ENCODE assay signal across 8 cellular contexts in genomic region chr14:49598479-49599301, GRCh38. TPM values are rescaled to one million over a fixed set of nuclear protein-coding genes. Genes with fewer than 3 reads are reported as not detected.
DNase-seq lines count a peak whose midpoint lies in the region; ATAC-seq lines count a peak whose summit lies in the region.

LRR1 (plus strand) TSS chr14:49598940; CDS start chr14:49599021, 81 bp downstream.

- H3K9me3 ChIP-seq in esophagus (ENCODE audit: control insufficient read depth in 2 of 2, insufficient read depth in 1 of 2, low read depth in 1 of 2, low read length in 1 of 2) (no peaks in the 10 kb centered on the region), muscle layer of duodenum (ENCODE audit: control insufficient read depth in 1 of 2, low read length in 2 of 2) (no peaks in the 10 kb centered on the region)

- H3K36me3 Mint-ChIP-seq in IgD-negative memory B cell = no peaks in the 10 kb centered on the region
- no peaks in the 10 kb centered on the region for H3K36me3 Mint-ChIP-seq in activated T-cell treated with anti-CD3 and anti-CD28 coated beads, Interleukin-2, amount 50 U/mL, for 4 hours (ENCODE audit: insufficient read depth)

- no peaks in the 10 kb centered on the region for H3K4me1 ChIP-seq in esophagus (ENCODE audit: control insufficient read depth in 2 of 2, insufficient read depth in 2 of 2, low read length in 1 of 2)
- H3K4me1 ChIP-seq in muscle layer of duodenum (ENCODE audit: control insufficient read depth in 1 of 2, insufficient read depth in 2 of 2, low read length in 2 of 2) = peaks cover 0 to 5% of the 10 kb centered on the region in 2 donors

- H3K27me3 Mint-ChIP-seq in IgD-negative memory B cell = no peaks in the 10 kb centered on the region
- H3K27me3 Mint-ChIP-seq in activated T-cell treated with anti-CD3 and anti-CD28 coated beads, Interleukin-2, amount 50 U/mL, for 4 hours (ENCODE audit: low read depth) = no peaks in the 10 kb centered on the region

- ATAC-seq in GM21529 (IDR thresholded peaks at IDR 0.05; ENCODE audit: unreplicated experiment) = peak; percentile 48
- peak; percentile 84 to 85 for ATAC-seq in activated T-cell treated with anti-CD3 and anti-CD28 coated beads, Interleukin-2, amount 50 U/mL, for 4 hours

- peak within 1 kb of the TSS; percentile 96 to 99 (median 96) for H3K4me3 Mint-ChIP-seq in IgD-negative memory B cell
- peak within 1 kb of the TSS; percentile 98 for H3K4me3 Mint-ChIP-seq in activated T-cell treated with anti-CD3 and anti-CD28 coated beads, Interleukin-2, amount 50 U/mL, for 4 hours

- DNase-seq in DMS114 treated with DMSO at 0.1 percent for 48 hours (lab: John Stamatoyannopoulos, UW; ENCODE audit: unreplicated experiment) = peak; percentile 49
- peak; percentile 89 for DNase-seq in OCI-M2 (lab: John Stamatoyannopoulos, UW; ENCODE audit: unreplicated experiment)
- DNase-seq in activated T-cell treated with anti-CD3 and anti-CD28 coated beads, Interleukin-2, amount 50 U/mL, for 4 hours = peak; percentile 73
- peak; percentile 74 for DNase-seq in stimulated activated CD8-positive, alpha-beta memory T cell treated with anti-CD3 and anti-CD28 coated beads, Interleukin-7, amount 100 ng/mL, for 24 hours (ENCODE audit: low read depth)

- H3K4me3 ChIP-seq in esophagus (ENCODE audit: low read depth in 1 of 2, low read length in 2 of 2) = peak within 1 kb of the TSS; percentile 71 to 91
- H3K4me3 ChIP-seq in muscle layer of duodenum (ENCODE audit: low read depth in 1 of 2, low read length in 2 of 2) = peak within 1 kb of the TSS; percentile 80 to 81

- H3K27me3 ChIP-seq in esophagus (ENCODE audit: control insufficient read depth in 1 of 2, insufficient read depth in 2 of 2, low read length in 2 of 2) = no peaks in the 10 kb centered on the region
- no peaks in the 10 kb centered on the region for H3K27me3 ChIP-seq in muscle layer of duodenum (ENCODE audit: low read depth, low read length)

- H3K4me1 Mint-ChIP-seq in IgD-negative memory B cell = peaks cover 28 to 50% (median 34%) of the 10 kb centered on the region in 3 donors
- peaks cover 22% of the 10 kb centered on the region for H3K4me1 Mint-ChIP-seq in activated T-cell treated with anti-CD3 and anti-CD28 coated beads, Interleukin-2, amount 50 U/mL, for 4 hours (ENCODE audit: low read depth)

- H3K36me3 ChIP-seq in esophagus (ENCODE audit: control insufficient read depth in 2 of 2, insufficient read depth in 2 of 2, low read length in 1 of 2) = no peaks in the 10 kb centered on the region
- H3K36me3 ChIP-seq in muscle layer of duodenum (ENCODE audit: control insufficient read depth in 1 of 2, insufficient read depth in 2 of 2, low read length in 2 of 2) = no peaks in the 10 kb centered on the region

- 0 to 1% methylated on average over 78 of the region's 78 CpGs for WGBS in esophagus, 2 donors

- peak within 1 kb of the TSS; percentile 96 to 100 (median 96) for H3K27ac Mint-ChIP-seq in IgD-negative memory B cell

- H3K9me3 Mint-ChIP-seq in IgD-negative memory B cell = no peaks in the 10 kb centered on the region
- no peaks in the 10 kb centered on the region for H3K9me3 Mint-ChIP-seq in activated T-cell treated with anti-CD3 and anti-CD28 coated beads, Interleukin-2, amount 50 U/mL, for 4 hours

- H3K27ac ChIP-seq in esophagus (ENCODE audit: low read depth in 2 of 2, low read length in 1 of 2) (peak within 1 kb of the TSS; percentile 92 to 99), muscle layer of duodenum (ENCODE audit: low read length) (peak within 1 kb of the TSS; percentile 83)

RNA-seq across cellular contexts. Expression of gene LRR1, which starts in this region (rescaled TPM):
- polyA plus RNA-seq in IgD-negative memory B cell = 10.1 TPM
- 10 to 100 TPM; 37.1 to 43.2 (median 42.2) TPM for total RNA-seq in activated T-cell treated with anti-CD3 and anti-CD28 coated beads, Interleukin-2, amount 50 U/mL, for 4 hours
- 1 to 10 TPM; 4.3 to 9.0 TPM for polyA plus RNA-seq in esophagus

Comparison
In these comparisons a context has a peak if more than half of its experiments do, and no peak if none do; other contexts are left out.
1. Peak in every context shown above with its lines: DNase-seq, ATAC-seq, H3K4me3 ChIP-seq and H3K27ac ChIP-seq.